ENCODE assay signal across 18 cellular contexts in the genomic region with DNA sequence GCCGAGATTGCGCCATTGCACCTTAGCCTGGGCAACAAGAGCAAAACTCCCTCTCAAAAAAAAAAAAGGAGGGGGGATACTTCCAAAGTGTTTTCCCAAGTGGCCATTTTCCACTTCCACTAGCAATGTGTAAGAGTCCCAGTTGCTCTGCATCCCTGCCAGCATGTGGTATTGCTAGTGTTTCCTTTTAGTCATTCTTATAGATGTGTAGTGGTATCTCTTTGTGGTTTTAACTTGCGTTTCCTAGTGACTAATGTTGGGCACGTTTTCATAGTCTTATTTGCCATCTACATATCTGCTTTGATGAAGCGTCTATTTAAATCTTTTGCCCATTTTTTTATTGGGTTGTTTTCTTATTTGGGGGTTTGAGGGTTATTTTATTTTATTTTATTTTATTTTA. TPM values are rescaled to one million over a fixed set of nuclear protein-coding genes. Genes with fewer than 3 reads are reported as not detected.
DNase-seq lines count a peak whose midpoint lies in the region; ATAC-seq and TF ChIP-seq lines count a peak whose summit lies in the region.
"Had no signal": no experiment of that assay in that cellular context is flagged by ENCODE, and none has a peak within 500 bp of the region (broad histone marks: within the 10 kb centered on the region; RNA-seq: fewer than 3 reads in every experiment).

No MANE protein-coding gene starts in this region.

- no peak overlapping the region for H3K27ac ChIP-seq in CD8-positive, alpha-beta T cell (ENCODE audit: low read depth, low read length)
- H3K27ac ChIP-seq in aorta (ENCODE audit: low read depth in 1 of 2, low read length in 2 of 2): no peak overlapping the region
- H3K27ac ChIP-seq: lower lobe of right lung, neutrophil, WERI-Rb-1 had no signal

- ATAC-seq in CD8-positive, alpha-beta T cell: peak; percentile 52
- ATAC-seq in aorta (ENCODE audit: low FRiP score) (no peak), GM19035 (IDR thresholded peaks at IDR 0.05; ENCODE audit: unreplicated experiment) (no peak)
- ATAC-seq: lower lobe of right lung had no signal

- no peaks in the 10 kb centered on the region for H3K4me1 ChIP-seq in CD8-positive, alpha-beta T cell (ENCODE audit: insufficient read depth, low read length)
- no peaks in the 10 kb centered on the region for H3K4me1 ChIP-seq in aorta (ENCODE audit: control insufficient read depth in 1 of 2, insufficient read depth in 2 of 2, low read length in 2 of 2)
- H3K4me1 ChIP-seq: lower lobe of right lung had no signal

- TF ChIP-seq CTCF in CD8-positive, alpha-beta T cell (IDR thresholded peaks at IDR 0.05): no peak
- TF ChIP-seq CTCF in HFFc6 (IDR thresholded peaks at IDR 0.05) (no peak), type B pancreatic cell (conservative IDR thresholded peaks at IDR 0.05) (no peak)

- POLR2A ChIA-PET in CD8-positive, alpha-beta T cell (lab: Charles Lee): no interaction called here

- no peaks in the 10 kb centered on the region for H3K9me3 Mint-ChIP-seq in CD8-positive, alpha-beta T cell
- H3K9me3 Mint-ChIP-seq in HFFc6 (no peaks in the 10 kb centered on the region; the same call in 1 of the 2 replicates), type B pancreatic cell (no peaks in the 10 kb centered on the region)
- H3K9me3 Mint-ChIP-seq: CD4-positive, CD25-positive, alpha-beta regulatory T cell; H9 had no signal

- H3K4me3 ChIP-seq in CD8-positive, alpha-beta T cell (ENCODE audit: low read depth, low read length): no peak overlapping the region
- H3K4me3 ChIP-seq in aorta (ENCODE audit: low read length in 2 of 2): no peak overlapping the region
- H3K4me3 ChIP-seq: lower lobe of right lung had no signal

- CTCF ChIA-PET in CD8-positive, alpha-beta T cell (lab: Charles Lee): no interaction called here

- no peak overlapping the region for H3K27ac Mint-ChIP-seq in CD8-positive, alpha-beta T cell
- H3K27ac Mint-ChIP-seq in HFFc6 (no peak overlapping the region), type B pancreatic cell (no peak overlapping the region)
- H3K27ac Mint-ChIP-seq: CD4-positive, CD25-positive, alpha-beta regulatory T cell; H9 had no signal

- H3K9me3 ChIP-seq in CD8-positive, alpha-beta T cell (ENCODE audit: low read length): no peaks in the 10 kb centered on the region
- no peaks in the 10 kb centered on the region for H3K9me3 ChIP-seq in aorta (ENCODE audit: control insufficient read depth, low read length)
- H3K9me3 ChIP-seq: lower lobe of right lung, neutrophil had no signal

- WGBS in aorta, 2 donors: 85% methylated on average over 5 of the region's 5 CpGs

- no peak for DNase-seq in CD8-positive, alpha-beta T cell
- DNase-seq in HFFc6: peak; percentile 10
- peak; percentile 16 for DNase-seq in SW480 (ENCODE audit: low spot score)
- peak; percentile 18 for DNase-seq in fibroblast of peridontal ligament (ENCODE audit: extremely low read depth)
- no peak for DNase-seq in aorta
- no peak for DNase-seq in type B pancreatic cell (ENCODE audit: extremely low spot score, unreplicated experiment)
- DNase-seq: central memory CD4-positive, alpha-beta T cell; GF-D8; H9; lower lobe of right lung; NCI-H1436; NCI-H526; SHP77 treated with DMSO at 0.1 percent for 48 hours; substantia nigra; WERI-Rb-1 had no signal

- H3K27me3 Mint-ChIP-seq in CD8-positive, alpha-beta T cell (ENCODE audit: low read depth): no peaks in the 10 kb centered on the region
- peaks cover 45% of the 10 kb centered on the region for H3K27me3 Mint-ChIP-seq in HFFc6 (ENCODE audit: insufficient read depth)
- H3K27me3 Mint-ChIP-seq in type B pancreatic cell: no peaks in the 10 kb centered on the region

- H3K36me3 ChIP-seq in CD8-positive, alpha-beta T cell (ENCODE audit: insufficient read depth, low read length): no peaks in the 10 kb centered on the region
- H3K36me3 ChIP-seq in aorta (ENCODE audit: control insufficient read depth in 1 of 2, insufficient read depth in 2 of 2, low read length in 1 of 2): no peaks in the 10 kb centered on the region
- H3K36me3 ChIP-seq: lower lobe of right lung, neutrophil, WERI-Rb-1 had no signal

- no peaks in the 10 kb centered on the region for H3K36me3 Mint-ChIP-seq in CD8-positive, alpha-beta T cell
- no peaks in the 10 kb centered on the region; the same call in 1 of the 2 replicates for H3K36me3 Mint-ChIP-seq in HFFc6 (ENCODE audit: low read depth)
- H3K36me3 Mint-ChIP-seq in type B pancreatic cell: no peaks in the 10 kb centered on the region
- H3K36me3 Mint-ChIP-seq: CD4-positive, CD25-positive, alpha-beta regulatory T cell had no signal

- intact Hi-C loops in CD8-positive, alpha-beta T cell (cut with DNase I, micrococcal nuclease): no loop called here
- intact Hi-C loops in aorta (cut with DNase I): no loop called here

- peaks cover 3% of the 10 kb centered on the region for H3K4me1 Mint-ChIP-seq in CD8-positive, alpha-beta T cell (ENCODE audit: low read depth)
- no peaks in the 10 kb centered on the region for H3K4me1 Mint-ChIP-seq in HFFc6 (ENCODE audit: low read depth)
- no peaks in the 10 kb centered on the region for H3K4me1 Mint-ChIP-seq in type B pancreatic cell (ENCODE audit: unreplicated experiment)

- no peak overlapping the region for H3K4me3 Mint-ChIP-seq in CD8-positive, alpha-beta T cell
- H3K4me3 Mint-ChIP-seq in HFFc6 (no peak overlapping the region), type B pancreatic cell (no peak overlapping the region)
- H3K4me3 Mint-ChIP-seq: CD4-positive, CD25-positive, alpha-beta regulatory T cell; H9 had no signal

- H3K27me3 ChIP-seq in CD8-positive, alpha-beta T cell (ENCODE audit: insufficient read depth, low read length): no peaks in the 10 kb centered on the region
- no peaks in the 10 kb centered on the region for H3K27me3 ChIP-seq in aorta (ENCODE audit: control insufficient read depth in 1 of 2, insufficient read depth in 2 of 2, low read length in 1 of 2)
- H3K27me3 ChIP-seq: neutrophil had no signal

RNA-seq across cellular contexts. Expression of a gene that starts 31.1 kb away (rescaled TPM):
- not detected for total RNA-seq in CD8-positive, alpha-beta T cell
- total RNA-seq in HFFc6 (2021; fragmentation: NEBNext Ultra II Directional; extraction: Animal tissue kit (Norgen Biotek cat#: 25700)): not detected
- total RNA-seq in aorta: under 1 TPM; 0.36 to 0.45 TPM
- 10 to 100 TPM in 1 of 2 donors, under 1 TPM in 1; 0.46 to 23.3 TPM for polyA plus RNA-seq in aorta
- total RNA-seq in type B pancreatic cell (ENCODE audit: low replicate concordance): 37.6 and 38.4 TPM in 2 replicates
- total RNA-seq: CD4-positive, CD25-positive, alpha-beta regulatory T cell had no signal

RNA-seq across cellular contexts. Expression of a gene that starts 53.0 kb away (rescaled TPM):
- 1 to 10 TPM in 1 of 2 experiments, under 1 TPM in 1; 0.83 to 1.7 TPM for total RNA-seq in CD8-positive, alpha-beta T cell
- not detected for total RNA-seq in HFFc6 (2021; fragmentation: NEBNext Ultra II Directional; extraction: Animal tissue kit (Norgen Biotek cat#: 25700))
- total RNA-seq in aorta: not detected
- polyA plus RNA-seq in aorta: not detected
- not detected in 2 replicates for total RNA-seq in type B pancreatic cell (ENCODE audit: low replicate concordance)
- total RNA-seq: H9 had no signal

Comparison
In these comparisons a context has a peak if more than half of its experiments do, and no peak if none do; other contexts are left out.
1. DNase-seq: peak in HFFc6 (single experiment), SW480 (single experiment) and fibroblast of peridontal ligament (single experiment); none in CD8-positive, alpha-beta T cell (0 of 7), aorta (0 of 2) and type B pancreatic cell (single experiment).
2. RNA of a gene that starts 31.1 kb away (total RNA-seq): 37.6 to 38.4 TPM in type B pancreatic cell; 0.36 to 0.45 TPM in aorta, not detected in CD8-positive, alpha-beta T cell and not detected in HFFc6; every median in the first group is over 10 times any median in the second.